In genomic region chr1:24095140-24095859, GRCh38 we compare ENCODE assay signal across 30 cellular contexts. TPM values are rescaled to one million over a fixed set of nuclear protein-coding genes. Genes with fewer than 3 reads are reported as not detected.
"Had no signal": no experiment of that assay in that cellular context is flagged by ENCODE, and none has a peak within 500 bp of the region (broad histone marks: within the 10 kb centered on the region; RNA-seq: fewer than 3 reads in every experiment).

No MANE protein-coding gene starts in this region.

- H3K4me1 ChIP-seq: foreskin keratinocyte, spleen, tibial nerve had no signal

- H3K27ac ChIP-seq: brain microvascular endothelial cell, esophagus muscularis mucosa, foreskin keratinocyte, ovary, spleen, tibial nerve, WERI-Rb-1 had no signal

- DNase-seq: activated CD4-positive, alpha-beta memory T cell treated with anti-CD3 and anti-CD28 coated beads for 36 hours; activated CD4-positive, alpha-beta T cell treated with anti-CD3 and anti-CD28 coated beads, Interleukin-2, amount 10 ng/mL, durations not matched to agents 24 days and 14 days; activated CD4-positive, CD25-positive, alpha-beta regulatory T cell treated with anti-CD3 and anti-CD28 coated beads, Interleukin-2, amount 50 U/mL, for 72 hours; activated CD8-positive, alpha-beta memory T cell treated with anti-CD3 and anti-CD28 coated beads, Interleukin-2, amount 50 U/mL, for 4 hours; activated effector memory CD4-positive, alpha-beta T cell treated with anti-CD3 and anti-CD28 coated beads, Interleukin-2, amount 50 U/mL, for 16 hours; activated naive CD4-positive, alpha-beta T cell treated with anti-CD3 and anti-CD28 coated beads, Interleukin-2, amount 10 ng/mL, durations not matched to agents 7 days and 5 days; activated naive CD8-positive, alpha-beta T cell treated with anti-CD3 and anti-CD28 coated beads, Interleukin-2, amount 10 ng/mL, durations not matched to agents 7 days and 5 days; activated T-cell treated with anti-CD3 and anti-CD28 coated beads, Interleukin-2, amount 50 U/mL, for 1 hour; brain microvascular endothelial cell; dermis blood vessel endothelial cell; effector CD4-positive, alpha-beta T cell; foreskin keratinocyte; mucosa of descending colon; ovary; retina; spleen; stimulated activated naive CD4-positive, alpha-beta T cell treated with Interleukin-2 at 50 U/mL for 16 hours; T-helper 17 cell; T1000; WERI-Rb-1 had no signal

- H3K4me3 ChIP-seq: esophagus muscularis mucosa, lung, mucosa of descending colon, ovary, spleen, tibial nerve had no signal

- H3K27me3 ChIP-seq: brain microvascular endothelial cell, foreskin keratinocyte, ovary, tibial nerve had no signal

- H3K36me3 ChIP-seq: brain microvascular endothelial cell, ovary, spleen, tibial nerve, WERI-Rb-1 had no signal

- ATAC-seq: foreskin keratinocyte; mucosa of descending colon; natural killer cell treated with Interleukin-12 subunit alpha and Interleukin-12 subunit beta and Interleukin-15 and Interleukin-18, amount 100 ng/mL, for 72 hours; T-helper 17 cell had no signal

- H3K9me3 ChIP-seq: esophagus muscularis mucosa, mucosa of descending colon, ovary, spleen, tibial nerve had no signal

RNA-seq across cellular contexts. Expression of gene MYOM3, which starts 16.6 kb away (rescaled TPM):
- total RNA-seq: activated CD4-positive, alpha-beta memory T cell treated with anti-CD3 and anti-CD28 coated beads for 36 hours; activated CD4-positive, alpha-beta T cell treated with anti-CD3 and anti-CD28 coated beads, Interleukin-2, amount 10 ng/mL, durations not matched to agents 24 days and 14 days; activated CD8-positive, alpha-beta memory T cell treated with anti-CD3 and anti-CD28 coated beads for 36 hours; activated naive CD8-positive, alpha-beta T cell treated with anti-CD3 and anti-CD28 coated beads, Interleukin-2, amount 10 ng/mL, durations not matched to agents 7 days and 5 days; activated T-helper 1 cell treated with anti-CD3 and anti-CD28 coated beads, Interleukin-12 subunit alpha, Interleukin-12 subunit beta, Interleukin-2, Interleukin-4 antibody, amounts not matched to agents 30 ng/mL and 10 ng/mL and 1 ng/mL, durations not matched to agents 14 hours and 24 hours and 36 hours; dermis blood vessel endothelial cell; natural killer cell treated with Interleukin-12 subunit alpha and Interleukin-12 subunit beta and Interleukin-15 and Interleukin-18, amount 100 ng/mL, for 72 hours; spleen; T-helper 17 cell had no signal

RNA-seq across cellular contexts. Expression of gene IL22RA1, which starts 47.6 kb away (rescaled TPM):
- total RNA-seq: activated CD4-positive, alpha-beta memory T cell treated with anti-CD3 and anti-CD28 coated beads for 36 hours; activated CD4-positive, alpha-beta T cell treated with anti-CD3 and anti-CD28 coated beads, Interleukin-2, amount 10 ng/mL, durations not matched to agents 24 days and 14 days; activated CD8-positive, alpha-beta memory T cell treated with anti-CD3 and anti-CD28 coated beads for 36 hours; activated T-helper 1 cell treated with anti-CD3 and anti-CD28 coated beads, Interleukin-12 subunit alpha, Interleukin-12 subunit beta, Interleukin-2, Interleukin-4 antibody, amounts not matched to agents 30 ng/mL and 10 ng/mL and 1 ng/mL, durations not matched to agents 14 hours and 24 hours and 36 hours; astrocyte; dermis blood vessel endothelial cell; glomerular endothelial cell; myocyte; natural killer cell treated with Interleukin-12 subunit alpha and Interleukin-12 subunit beta and Interleukin-15 and Interleukin-18, amount 100 ng/mL, for 72 hours; spleen; T-helper 17 cell; temporal lobe; tibial nerve had no signal
- polyA plus RNA-seq: spleen had no signal
